In genomic region chr7:124086843-124087242, GRCh38 we compare ENCODE assay signal across 20 cellular contexts. TPM values are rescaled to one million over a fixed set of nuclear protein-coding genes. Genes with fewer than 3 reads are reported as not detected.
DNase-seq lines count a peak whose midpoint lies in the region; ATAC-seq and TF ChIP-seq lines count a peak whose summit lies in the region.
"Had no signal": no experiment of that assay in that cellular context is flagged by ENCODE, and none has a peak within 500 bp of the region (broad histone marks: within the 10 kb centered on the region; RNA-seq: fewer than 3 reads in every experiment).

No MANE protein-coding gene starts in this region.

- no peaks in the 10 kb centered on the region for H3K9me3 ChIP-seq in testis
- H3K9me3 ChIP-seq: Caco-2 had no signal

- 80 to 89% methylated on average over 2 of the region's 2 CpGs for WGBS in testis, 2 donors

- H3K4me1 ChIP-seq in testis = peaks cover 6% of the 10 kb centered on the region
- H3K4me1 ChIP-seq: Caco-2 had no signal

- H3K36me3 ChIP-seq in testis (ENCODE audit: low read depth, missing control alignments) = no peaks in the 10 kb centered on the region

- H3K27me3 ChIP-seq in testis = no peaks in the 10 kb centered on the region

- intact Hi-C loops in testis (cut with DNase I; ENCODE audit: low total_unique reads) = no loop called here

- no peak for TF ChIP-seq POLR2A in testis (IDR thresholded peaks at IDR 0.05)

- DNase-seq in NCI-H226 = peak; percentile 9
- DNase-seq in amniotic epithelial cell (ENCODE audit: low read depth) = peak; percentile 83
- peak; percentile 73 for DNase-seq in fibroblast of the aortic adventitia (ENCODE audit: low read depth)
- no peak for DNase-seq in testis
- no peak for DNase-seq in stimulated activated CD4-positive, alpha-beta T cell treated with anti-CD3 and anti-CD28 coated beads, Interleukin-15, amount 100 ng/mL, for 24 hours
- DNase-seq in germinal center (ENCODE audit: low spot score) = no peak
- DNase-seq in DMS53 (lab: John Stamatoyannopoulos, UW) = no peak
- DNase-seq: AML-193; Caco-2; CD4-positive, alpha-beta T cell; DND-41; EL; H9; IMR-90 had no signal

- H3K27ac ChIP-seq in testis = peak overlapping the region; percentile 15 to 70
- H3K27ac ChIP-seq: C4-2B had no signal

- no peak for ATAC-seq in GM21528 (IDR thresholded peaks at IDR 0.05; ENCODE audit: low FRiP score, unreplicated experiment)
- ATAC-seq: GM12878, K562 had no signal

- H3K4me3 ChIP-seq in fibroblast of the aortic adventitia (ENCODE audit: low read depth, low read length) = no peak overlapping the region
- no peak overlapping the region for H3K4me3 ChIP-seq in testis
- H3K4me3 ChIP-seq: GM12878, K562 had no signal

- TF ChIP-seq CTCF in fibroblast of the aortic adventitia (IDR thresholded peaks at IDR 0.05; ENCODE audit: insufficient read depth, low read length) (no peak), testis (IDR thresholded peaks at IDR 0.05) (no peak)

RNA-seq across cellular contexts. Expression of gene TMEM229A, which starts 54.0 kb away (rescaled TPM):
- total RNA-seq in fibroblast of the aortic adventitia (ENCODE audit: low replicate concordance) (3.8 TPM in 1 of 2 replicates, not detected in the other), testis (10 to 100 TPM; 51.0 to 58.8 TPM)
- 12.3 TPM for polyA plus RNA-seq in testis (ENCODE audit: insufficient read depth, low read depth, low replicate concordance)
- total RNA-seq: CD4-positive, alpha-beta T cell; G401; GM12878; IMR-90; K562 had no signal
- polyA plus RNA-seq: BJ, GM12878, IMR-90, K562 had no signal

Comparison
In these comparisons a context has a peak if more than half of its experiments do, and no peak if none do; other contexts are left out.
1. DNase-seq: peak in NCI-H226 (single experiment), amniotic epithelial cell (single experiment) and fibroblast of the aortic adventitia (single experiment); none in testis (single experiment), stimulated activated CD4-positive, alpha-beta T cell treated with anti-CD3 and anti-CD28 coated beads, Interleukin-15, amount 100 ng/mL, for 24 hours (single experiment), germinal center (single experiment) and DMS53 (single experiment).
2. RNA of gene TMEM229A, which starts 54.0 kb away (total RNA-seq): 51.0 to 58.8 TPM in testis; 3.8 TPM in fibroblast of the aortic adventitia; every median in the first group is over 10 times any median in the second.